ENCODE assay signal across 18 cellular contexts in the genomic region with DNA sequence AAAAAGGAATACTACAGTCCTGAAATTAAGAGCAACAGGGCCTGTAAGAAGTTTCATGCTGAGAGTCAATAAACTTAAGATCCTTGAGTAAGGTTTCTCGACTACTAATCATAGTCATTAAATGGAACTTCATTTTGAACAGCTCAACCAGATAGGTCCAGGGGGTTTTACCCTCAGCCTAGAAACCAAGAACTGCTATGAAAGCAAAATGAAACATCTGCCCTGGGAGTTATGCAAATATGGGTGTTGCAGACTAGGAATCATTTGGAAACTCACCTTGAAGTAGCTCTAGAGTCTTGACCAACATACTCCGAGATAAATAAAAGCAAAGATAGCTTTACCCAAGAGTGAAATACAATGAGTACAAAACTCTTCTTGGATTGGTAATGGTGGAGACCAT.
DNase-seq lines count a peak whose midpoint lies in the region; ATAC-seq and TF ChIP-seq lines count a peak whose summit lies in the region.
"Had no signal": no experiment of that assay in that cellular context is flagged by ENCODE, and none has a peak within 500 bp of the region (broad histone marks: within the 10 kb centered on the region; RNA-seq: fewer than 3 reads in every experiment).

No MANE protein-coding gene starts in this region.

- DNase-seq in NCI-H526 treated with DMSO at 0.1 percent for 48 hours (lab: John Stamatoyannopoulos, UW) (peak; percentile 40), NCI-H774 (lab: John Stamatoyannopoulos, UW) (no peak), coronary artery (ENCODE audit: low spot score) (no peak), NCI-H128 (lab: John Stamatoyannopoulos, UW; ENCODE audit: unreplicated experiment) (no peak), cerebellar nuclear complex (lab: John Stamatoyannopoulos, UW) (no peak)
- DNase-seq: DMS 273 treated with DMSO at 0.1 percent for 48 hours; GDM1; KBM-7; NCI-H2081 treated with DMSO at 0.1 percent for 48 hours; NCI-H2227 treated with DMSO at 0.1 percent for 48 hours; NCI-H524; NK-92 treated with Interleukin-12 subunit alpha and Interleukin-12 subunit beta, amount 100 ng/mL, for 24 hours; SHP77 treated with DMSO at 0.1 percent for 48 hours had no signal

- TF ChIP-seq CTCF in 22Rv1 (IDR thresholded peaks at IDR 0.05), result no peak
- TF ChIP-seq CTCF in coronary artery (IDR thresholded peaks at IDR 0.05), result no peak

- peak overlapping the region; percentile 97 for H3K27ac ChIP-seq in 22Rv1
- H3K27ac ChIP-seq in coronary artery, result no peak overlapping the region
- H3K27ac ChIP-seq: BLaER1 had no signal

- peak; percentile 50 for ATAC-seq in GM21526 (IDR thresholded peaks at IDR 0.05; ENCODE audit: low FRiP score, unreplicated experiment)
- peak; percentile 66 for ATAC-seq in HG03342 (IDR thresholded peaks at IDR 0.05; ENCODE audit: unreplicated experiment)
- ATAC-seq: GM23338 had no signal

- H3K4me3 ChIP-seq in coronary artery, result no peak overlapping the region
- H3K4me3 ChIP-seq: BLaER1, GM23338 had no signal
